22 cellular contexts compared by ENCODE assay signal in the genomic region with DNA sequence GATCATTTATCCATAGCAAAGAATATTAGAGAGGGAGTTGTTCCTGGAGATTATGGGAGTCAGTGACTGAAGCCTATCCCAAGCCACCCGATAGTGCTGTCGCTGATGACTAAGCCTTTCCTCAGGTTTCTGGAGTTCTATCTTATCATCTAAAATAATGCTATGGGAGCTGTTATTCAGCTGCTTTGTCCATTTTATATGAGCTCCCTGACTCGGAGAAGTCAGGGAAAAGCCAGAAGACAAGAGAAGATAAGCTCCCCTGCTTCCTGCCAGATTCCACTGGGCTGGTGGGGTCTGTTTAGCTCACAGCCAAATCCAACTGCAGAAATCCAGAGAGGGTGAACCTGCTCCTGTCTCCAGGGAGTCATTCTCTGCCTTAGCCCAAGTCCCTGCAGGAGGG.
"Had no signal": no experiment of that assay in that cellular context is flagged by ENCODE, and none has a peak within 500 bp of the region (broad histone marks: within the 10 kb centered on the region; RNA-seq: fewer than 3 reads in every experiment).

No MANE protein-coding gene starts in this region.

- H3K4me3 Mint-ChIP-seq: activated B cell treated with CpG ODN at 0.5 μM for 24 hours; activated CD4-positive, alpha-beta T cell treated with anti-CD3 and anti-CD28 coated beads, Interleukin-2, amount 10 ng/mL, durations not matched to agents 24 days and 14 days; activated T-helper 1 cell treated with anti-CD3 and anti-CD28 coated beads, Interleukin-12 subunit alpha, Interleukin-12 subunit beta, Interleukin-2, Interleukin-4 antibody, amounts not matched to agents 30 ng/mL and 10 ng/mL and 1 ng/mL, durations not matched to agents 14 hours and 24 hours and 36 hours; dendritic cell treated with granulocyte-macrophage colony-stimulating factor and Interleukin-4, amounts not matched to agents 40 ng/mL and 50 ng/mL, for 4 days; natural killer cell treated with Interleukin-12 subunit alpha and Interleukin-12 subunit beta and Interleukin-15 and Interleukin-18, amount 100 ng/mL, for 72 hours had no signal

- H3K4me3 ChIP-seq: esophagus squamous epithelium, sigmoid colon, suprapubic skin, upper lobe of left lung had no signal

- H3K4me1 ChIP-seq: esophagus squamous epithelium, sigmoid colon, suprapubic skin, upper lobe of left lung had no signal

- H3K4me1 Mint-ChIP-seq: activated B cell treated with CpG ODN at 0.5 μM for 24 hours; activated CD4-positive, alpha-beta T cell treated with anti-CD3 and anti-CD28 coated beads, Interleukin-2, amount 10 ng/mL, durations not matched to agents 24 days and 14 days had no signal

- FAIRE-seq: islet of Langerhans, TTC549 had no signal

- H3K9me3 Mint-ChIP-seq: activated CD4-positive, alpha-beta T cell treated with anti-CD3 and anti-CD28 coated beads, Interleukin-2, amount 10 ng/mL, durations not matched to agents 24 days and 14 days; activated T-helper 1 cell treated with anti-CD3 and anti-CD28 coated beads, Interleukin-12 subunit alpha, Interleukin-12 subunit beta, Interleukin-2, Interleukin-4 antibody, amounts not matched to agents 30 ng/mL and 10 ng/mL and 1 ng/mL, durations not matched to agents 14 hours and 24 hours and 36 hours; natural killer cell treated with Interleukin-12 subunit alpha and Interleukin-12 subunit beta and Interleukin-15 and Interleukin-18, amount 100 ng/mL, for 72 hours had no signal

- H3K27me3 Mint-ChIP-seq: activated CD4-positive, alpha-beta T cell treated with anti-CD3 and anti-CD28 coated beads, Interleukin-2, amount 10 ng/mL, durations not matched to agents 24 days and 14 days had no signal

- H3K27me3 ChIP-seq: brain microvascular endothelial cell, sigmoid colon, suprapubic skin, upper lobe of left lung had no signal

- ATAC-seq: left lobe of liver; natural killer cell treated with Interleukin-12 subunit alpha and Interleukin-12 subunit beta and Interleukin-15 and Interleukin-18, amount 100 ng/mL, for 72 hours; stimulated activated naive CD8-positive, alpha-beta T cell treated with anti-CD3 and anti-CD28 coated beads, Interleukin-15, Interleukin-2, amounts not matched to agents 100 U/mL and 50 U/mL, for 24 hours had no signal

- H3K36me3 ChIP-seq: brain microvascular endothelial cell, esophagus squamous epithelium, sigmoid colon, suprapubic skin, upper lobe of left lung had no signal

- H3K36me3 Mint-ChIP-seq: natural killer cell treated with Interleukin-12 subunit alpha and Interleukin-12 subunit beta and Interleukin-15 and Interleukin-18, amount 100 ng/mL, for 72 hours had no signal

- H3K27ac ChIP-seq: brain microvascular endothelial cell, esophagus squamous epithelium, sigmoid colon, suprapubic skin, upper lobe of left lung had no signal

- DNase-seq: activated B cell treated with CpG ODN at 0.5 μM for 24 hours; activated CD4-positive, alpha-beta T cell treated with anti-CD3 and anti-CD28 coated beads, Interleukin-2, amount 10 ng/mL, durations not matched to agents 24 days and 14 days; activated naive CD4-positive, alpha-beta T cell treated with anti-CD3 and anti-CD28 coated beads, Interleukin-2, amount 50 U/mL, for 16 hours; amniotic stem cell; brain microvascular endothelial cell; cerebellar nuclear complex; esophagus squamous epithelium; foreskin melanocyte; head of caudate nucleus; mammary epithelial cell; sigmoid colon; stimulated activated CD4-positive, alpha-beta T cell treated with anti-CD3 and anti-CD28 coated beads, Interleukin-2, amount 100 ng/mL, for 48 hours; stimulated activated CD8-positive, alpha-beta memory T cell treated with anti-CD3 and anti-CD28 coated beads, Interleukin-4, amount 100 ng/mL, for 48 hours; stimulated activated naive CD8-positive, alpha-beta T cell treated with anti-CD3 and anti-CD28 coated beads, Interleukin-15, Interleukin-2, amounts not matched to agents 100 U/mL and 50 U/mL, for 24 hours; upper lobe of left lung had no signal

- H3K27ac Mint-ChIP-seq: activated B cell treated with CpG ODN at 0.5 μM for 24 hours; activated CD4-positive, alpha-beta T cell treated with anti-CD3 and anti-CD28 coated beads, Interleukin-2, amount 10 ng/mL, durations not matched to agents 24 days and 14 days; activated T-helper 1 cell treated with anti-CD3 and anti-CD28 coated beads, Interleukin-12 subunit alpha, Interleukin-12 subunit beta, Interleukin-2, Interleukin-4 antibody, amounts not matched to agents 30 ng/mL and 10 ng/mL and 1 ng/mL, durations not matched to agents 14 hours and 24 hours and 36 hours; dendritic cell treated with granulocyte-macrophage colony-stimulating factor and Interleukin-4, amounts not matched to agents 40 ng/mL and 50 ng/mL, for 4 days; natural killer cell treated with Interleukin-12 subunit alpha and Interleukin-12 subunit beta and Interleukin-15 and Interleukin-18, amount 100 ng/mL, for 72 hours had no signal
